Comparison of ENCODE assay signal across 8 cellular contexts in the genomic region with DNA sequence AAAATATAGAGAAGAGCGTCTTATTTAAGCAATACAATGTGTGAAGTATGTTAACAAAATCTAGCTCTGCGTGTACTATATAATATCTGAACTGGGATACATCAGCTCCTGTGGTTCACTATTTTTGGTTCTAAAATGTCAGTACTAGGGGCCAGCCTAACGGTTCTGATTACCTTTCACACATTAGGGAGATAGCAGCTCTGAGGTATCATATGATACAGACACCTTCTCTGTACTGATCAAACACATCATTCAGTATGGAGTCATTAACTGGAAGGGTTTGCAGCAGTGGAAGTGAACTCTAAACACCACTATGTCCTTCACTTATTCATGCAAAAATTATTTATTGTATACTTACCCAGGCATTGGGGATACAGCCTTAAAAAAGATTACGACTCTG. TPM values are rescaled to one million over a fixed set of nuclear protein-coding genes. Genes with fewer than 3 reads are reported as not detected.
DNase-seq lines count a peak whose midpoint lies in the region; ATAC-seq, FAIRE-seq and TF ChIP-seq lines count a peak whose summit lies in the region.

No MANE protein-coding gene starts in this region.

- H3K27me3 ChIP-seq in adrenal gland, result no peaks in the 10 kb centered on the region
- H3K27me3 ChIP-seq in mesendoderm (ENCODE audit: insufficient read depth, low read length, poor library complexity), result no peaks in the 10 kb centered on the region

- no peak overlapping the region for H3K56ac ChIP-seq in mesendoderm (ENCODE audit: low read length)

- intact Hi-C loops in adrenal gland (cut with DNase I), result loop anchor here (10.0 kb wide), 2 partner anchors 59 to 61 kb away; a partner anchor contains a TSS

- TF ChIP-seq CTCF in 22Rv1 (IDR thresholded peaks at IDR 0.05), result no peak
- no peak for TF ChIP-seq CTCF in adrenal gland (IDR thresholded peaks at IDR 0.05)

- no peak for ATAC-seq in HG03378 (IDR thresholded peaks at IDR 0.05; ENCODE audit: unreplicated experiment)
- no peak for ATAC-seq in HG02588 (IDR thresholded peaks at IDR 0.05; ENCODE audit: unreplicated experiment)

- no peak for FAIRE-seq in frontal cortex (lab: Jason Lieb, UNC)

- peak overlapping the region in 1 of 4 donors; percentile 87 for H3K4me3 ChIP-seq in adrenal gland
- H3K4me3 ChIP-seq in mesendoderm (ENCODE audit: low read length), result no peak overlapping the region

- H3K4ac ChIP-seq in mesendoderm (ENCODE audit: low read depth, low read length), result no peak overlapping the region

- no peaks in the 10 kb centered on the region for H3K79me2 ChIP-seq in mesendoderm (ENCODE audit: control insufficient read depth, insufficient read depth, low read length)

- H3K27ac ChIP-seq in 22Rv1 (peak overlapping the region; percentile 95), adrenal gland (peak overlapping the region; percentile 87 to 96 (median 91)), mesendoderm (ENCODE audit: low read depth, low read length) (no peak overlapping the region)

- no peak overlapping the region for H4K5ac ChIP-seq in mesendoderm (ENCODE audit: low read length)

- no peak overlapping the region for H3K4me2 ChIP-seq in mesendoderm (ENCODE audit: low read length)

- DNase-seq in HCEC 1CT (peak; percentile 2), adrenal gland (no peak), mesendoderm (peak; percentile 13), frontal cortex (ENCODE audit: low spot score in 2 of 2) (no peak), HuH-7.5 (ENCODE audit: low spot score) (no peak)

- no peak for TF ChIP-seq POLR2A in adrenal gland (IDR thresholded peaks at IDR 0.05)

- H3K9ac ChIP-seq in mesendoderm (ENCODE audit: low read length), result no peak overlapping the region

- H2BK5ac ChIP-seq in mesendoderm (ENCODE audit: low read length), result no peak overlapping the region

- H2BK120ac ChIP-seq in mesendoderm (ENCODE audit: low read depth, low read length), result no peak overlapping the region

- no peaks in the 10 kb centered on the region for H3K9me3 ChIP-seq in adrenal gland (replicated peaks in 1 of 3)

- H3K36me3 ChIP-seq in adrenal gland (replicated peaks in 1 of 2) (no peaks in the 10 kb centered on the region), mesendoderm (ENCODE audit: control insufficient read depth, insufficient read depth, low read length) (no peaks in the 10 kb centered on the region)

- no peaks in the 10 kb centered on the region for H3K79me1 ChIP-seq in mesendoderm (ENCODE audit: low read length)

- H2BK15ac ChIP-seq in mesendoderm (replicated peaks; ENCODE audit: low read depth), result no peak overlapping the region

- no peak overlapping the region for H2AK5ac ChIP-seq in mesendoderm (ENCODE audit: low read length)

- H3K23ac ChIP-seq in mesendoderm (ENCODE audit: low read length), result no peak overlapping the region

- no peak overlapping the region for H4K8ac ChIP-seq in mesendoderm (ENCODE audit: low read depth, low read length)

- H3K4me1 ChIP-seq in adrenal gland (replicated peaks in 1 of 2) (peaks cover 23 to 40% of the 10 kb centered on the region in 2 donors), mesendoderm (ENCODE audit: control insufficient read depth, low read depth, low read length) (peaks cover 9% of the 10 kb centered on the region)

- H3K18ac ChIP-seq in mesendoderm (ENCODE audit: low read length), result no peak overlapping the region

- 34 to 56% (median 52%) methylated on average over 4 of the region's 4 CpGs for WGBS in adrenal gland, 4 donors
- no CpG with 5 or more reads among the region's 4 CpGs for whole genome bisulfite sequencing in mesendoderm (ENCODE audit: extremely low coverage, insufficient coverage, low lambda C conversion rate)

RNA-seq across cellular contexts. Expression of a gene that starts 2.1 kb away (rescaled TPM):
- total RNA-seq in adrenal gland, result 10 to 100 TPM; 13.1 to 35.4 (median 22.2) TPM
- polyA plus RNA-seq in adrenal gland, result 1 to 10 TPM; 2.3 to 9.8 (median 3.2) TPM
- polyA plus RNA-seq in mesendoderm (2013, experiment 1 of 2), result 0.79 TPM
- polyA plus RNA-seq in mesendoderm (2013, experiment 2 of 2), result 0.71 TPM
- 49.7 TPM for total RNA-seq in frontal cortex

RNA-seq across cellular contexts. Expression of a gene that starts 57.5 kb away (rescaled TPM):
- total RNA-seq in adrenal gland (10 to 100 TPM in 5 of 8 donors, 1 to 10 TPM in 3; 2.6 to 32.1 (median 12.6) TPM), frontal cortex (6.1 TPM)
- polyA plus RNA-seq in adrenal gland, result 1 to 10 TPM in 2 of 3 donors, under 1 TPM in 1; 0.94 to 3.3 (median 1.7) TPM
- polyA plus RNA-seq in mesendoderm (2013, experiment 1 of 2), result 0.03 TPM
- polyA plus RNA-seq in mesendoderm (2013, experiment 2 of 2), result 0.03 TPM

Comparison
In these comparisons a context has a peak if more than half of its experiments do, and no peak if none do; other contexts are left out.
1. DNase-seq: peak in HCEC 1CT (single experiment) and mesendoderm (single experiment); none in adrenal gland (0 of 7), frontal cortex (0 of 2) and HuH-7.5 (single experiment).